27 cellular contexts compared by ENCODE assay signal in genomic region chr19:30580673-30581072, GRCh38.
"Had no signal": no experiment of that assay in that cellular context is flagged by ENCODE, and none has a peak within 500 bp of the region (broad histone marks: within the 10 kb centered on the region; RNA-seq: fewer than 3 reads in every experiment).

No MANE protein-coding gene starts in this region.

- H3K9me3 Mint-ChIP-seq: naive thymus-derived CD8-positive, alpha-beta T cell; natural killer cell treated with Interleukin-12 subunit alpha and Interleukin-12 subunit beta and Interleukin-15 and Interleukin-18, amount 100 ng/mL, for 72 hours; nephron progenitor cell; neural crest cell; stimulated activated naive CD8-positive, alpha-beta T cell treated with anti-CD3 and anti-CD28 coated beads, Interleukin-15, Interleukin-2, amounts not matched to agents 100 ng/mL and 50 ng/mL, for 24 hours had no signal

- H3K27ac Mint-ChIP-seq: natural killer cell treated with Interleukin-12 subunit alpha and Interleukin-12 subunit beta and Interleukin-15 and Interleukin-18, amount 100 ng/mL, for 72 hours; nephron progenitor cell; progenitor cell of endocrine pancreas; stimulated activated effector memory CD8-positive, alpha-beta T cell treated with anti-CD3 and anti-CD28 coated beads, Interleukin-12 subunit alpha, Interleukin-12 subunit beta, amount 100 ng/mL, for 72 hours; stimulated activated naive B cell treated with anti-CD40 and anti-IgM and Interleukin-4, amounts not matched to agents 10 μg/mL and 1 μg/mL and 100 μg/mL, for 72 hours; stimulated activated naive CD8-positive, alpha-beta T cell treated with anti-CD3 and anti-CD28 coated beads, Interleukin-15, Interleukin-2, amounts not matched to agents 100 ng/mL and 50 ng/mL, for 24 hours had no signal

- H3K4me1 ChIP-seq: pancreas, psoas muscle, right lobe of liver, sigmoid colon, stomach, thyroid gland, upper lobe of left lung, vagina had no signal

- DNase-seq: naive thymus-derived CD8-positive, alpha-beta T cell; nephron progenitor cell; pancreas; psoas muscle; right cardiac atrium; right lobe of liver; sigmoid colon; small intestine; stimulated activated CD4-positive, alpha-beta T cell treated with anti-CD3 and anti-CD28 coated beads, Interleukin-15, amount 100 ng/mL, for 24 hours; stimulated activated CD4-positive, alpha-beta T cell treated with anti-CD3 and anti-CD28 coated beads, Interleukin-2, amount 100 ng/mL, for 24 hours; stimulated activated CD4-positive, alpha-beta T cell treated with anti-CD3 and anti-CD28 coated beads, Interleukin-2, amount 100 ng/mL, for 48 hours; stimulated activated CD4-positive, alpha-beta T cell treated with anti-CD3 and anti-CD28 coated beads, Interleukin-4, amount 100 ng/mL, for 24 hours; stimulated activated naive B cell treated with anti-CD40 and anti-IgM and Interleukin-4, amounts not matched to agents 10 μg/mL and 1 μg/mL and 100 μg/mL, for 72 hours; stimulated activated naive CD4-positive, alpha-beta T cell treated with Interleukin-2 at 50 U/mL for 16 hours; stomach; thyroid gland; trophoblast cell; upper lobe of left lung had no signal

- H3K36me3 ChIP-seq: neutrophil, pancreas, right lobe of liver, sigmoid colon, stomach, thoracic aorta, thyroid gland, tibial nerve, upper lobe of left lung, vagina had no signal

- H3K36me3 Mint-ChIP-seq: naive thymus-derived CD8-positive, alpha-beta T cell; natural killer cell treated with Interleukin-12 subunit alpha and Interleukin-12 subunit beta and Interleukin-15 and Interleukin-18, amount 100 ng/mL, for 72 hours; stimulated activated effector memory CD8-positive, alpha-beta T cell treated with anti-CD3 and anti-CD28 coated beads, Interleukin-12 subunit alpha, Interleukin-12 subunit beta, amount 100 ng/mL, for 72 hours; stimulated activated naive B cell treated with anti-CD40 and anti-IgM and Interleukin-4, amounts not matched to agents 10 μg/mL and 1 μg/mL and 100 μg/mL, for 72 hours had no signal

- H3K4me3 Mint-ChIP-seq: naive thymus-derived CD8-positive, alpha-beta T cell; natural killer cell treated with Interleukin-12 subunit alpha and Interleukin-12 subunit beta and Interleukin-15 and Interleukin-18, amount 100 ng/mL, for 72 hours; nephron progenitor cell; neural crest cell; stimulated activated effector memory CD8-positive, alpha-beta T cell treated with anti-CD3 and anti-CD28 coated beads, Interleukin-12 subunit alpha, Interleukin-12 subunit beta, amount 100 ng/mL, for 72 hours; stimulated activated naive B cell treated with anti-CD40 and anti-IgM and Interleukin-4, amounts not matched to agents 10 μg/mL and 1 μg/mL and 100 μg/mL, for 72 hours; stimulated activated naive CD8-positive, alpha-beta T cell treated with anti-CD3 and anti-CD28 coated beads, Interleukin-15, Interleukin-2, amounts not matched to agents 100 ng/mL and 50 ng/mL, for 24 hours had no signal

- H3K27me3 Mint-ChIP-seq: stimulated activated naive B cell treated with anti-CD40 and anti-IgM and Interleukin-4, amounts not matched to agents 10 μg/mL and 1 μg/mL and 100 μg/mL, for 72 hours; stimulated activated naive CD8-positive, alpha-beta T cell treated with anti-CD3 and anti-CD28 coated beads, Interleukin-15, Interleukin-2, amounts not matched to agents 100 ng/mL and 50 ng/mL, for 24 hours had no signal

- H3K27ac ChIP-seq: neutrophil, pancreas, psoas muscle, right lobe of liver, sigmoid colon, stomach, thoracic aorta, thyroid gland, tibial nerve, upper lobe of left lung, vagina had no signal

- H3K9me3 ChIP-seq: neutrophil, pancreas, psoas muscle, right lobe of liver, sigmoid colon, stomach, thoracic aorta, thyroid gland, tibial nerve, upper lobe of left lung, vagina had no signal

- H3K27me3 ChIP-seq: right lobe of liver, sigmoid colon, thyroid gland, tibial nerve, upper lobe of left lung, vagina had no signal

- H3K4me3 ChIP-seq: pancreas, psoas muscle, right lobe of liver, sigmoid colon, stomach, thoracic aorta, thyroid gland, tibial nerve, upper lobe of left lung, vagina had no signal

- H3K4me1 Mint-ChIP-seq: naive thymus-derived CD8-positive, alpha-beta T cell; stimulated activated effector memory CD8-positive, alpha-beta T cell treated with anti-CD3 and anti-CD28 coated beads, Interleukin-12 subunit alpha, Interleukin-12 subunit beta, amount 100 ng/mL, for 72 hours; stimulated activated naive B cell treated with anti-CD40 and anti-IgM and Interleukin-4, amounts not matched to agents 10 μg/mL and 1 μg/mL and 100 μg/mL, for 72 hours had no signal
